28 cellular contexts compared by ENCODE assay signal in the genomic region with DNA sequence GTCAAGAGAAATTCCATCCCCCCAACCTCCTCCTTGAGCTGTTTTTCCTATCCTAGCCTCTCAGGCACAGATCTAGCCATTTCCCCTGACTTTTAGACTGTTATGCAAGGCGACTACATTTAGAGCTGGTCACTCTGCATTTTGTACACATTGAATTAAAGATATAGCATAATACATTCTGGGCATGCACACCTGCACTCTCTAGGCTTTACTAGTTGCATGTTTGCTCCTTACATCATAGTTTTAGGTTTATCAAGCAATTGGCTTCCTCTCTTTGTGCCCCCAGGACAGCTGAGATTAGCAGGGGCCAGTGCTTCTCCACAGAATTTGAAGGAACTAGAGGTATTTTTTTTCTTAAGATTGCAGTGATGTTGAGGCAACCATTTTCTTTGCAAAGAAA. TPM values are rescaled to one million over a fixed set of nuclear protein-coding genes. Genes with fewer than 3 reads are reported as not detected.
"Had no signal": no experiment of that assay in that cellular context is flagged by ENCODE, and none has a peak within 500 bp of the region (broad histone marks: within the 10 kb centered on the region; RNA-seq: fewer than 3 reads in every experiment).

No MANE protein-coding gene starts in this region.

- H3K9me3 ChIP-seq: lower lobe of right lung, pancreas, prostate gland, transverse colon, upper lobe of left lung, vagina had no signal

- H3K27ac ChIP-seq: left lung, lower lobe of right lung, pancreas, prostate gland, spleen, transverse colon, upper lobe of left lung, vagina had no signal

- H3K4me1 Mint-ChIP-seq: naive B cell; natural killer cell; stimulated activated effector memory CD8-positive, alpha-beta T cell treated with anti-CD3 and anti-CD28 coated beads, Interleukin-12 subunit alpha, Interleukin-12 subunit beta, amount 100 ng/mL, for 72 hours; stimulated activated naive CD8-positive, alpha-beta T cell treated with anti-CD3 and anti-CD28 coated beads, Interleukin-15, amount 100 ng/mL, for 72 hours had no signal

- H3K36me3 ChIP-seq: left lung, lower lobe of right lung, pancreas, prostate gland, spleen, transverse colon, upper lobe of left lung, vagina had no signal

- H3K27me3 ChIP-seq: left lung, pancreas, spleen, transverse colon, upper lobe of left lung, vagina had no signal

- H3K36me3 Mint-ChIP-seq: naive B cell; stimulated activated effector memory CD8-positive, alpha-beta T cell treated with anti-CD3 and anti-CD28 coated beads, Interleukin-12 subunit alpha, Interleukin-12 subunit beta, amount 100 ng/mL, for 72 hours had no signal

- H3K4me3 ChIP-seq: left lung, lower lobe of right lung, pancreas, prostate gland, spleen, transverse colon, upper lobe of left lung, vagina had no signal

- ATAC-seq: left colon; left lung; lower lobe of right lung; natural killer cell; pancreas; sciatic nerve; stimulated activated effector memory CD8-positive, alpha-beta T cell treated with anti-CD3 and anti-CD28 coated beads, Interleukin-12 subunit alpha, Interleukin-12 subunit beta, amount 100 ng/mL, for 72 hours; stimulated activated naive CD8-positive, alpha-beta T cell treated with anti-CD3 and anti-CD28 coated beads, Interleukin-15, amount 100 ng/mL, for 72 hours had no signal

- DNase-seq: hypothalamus; immature natural killer cell; kidney; left colon; left lung; lower lobe of right lung; mesendoderm; naive B cell; natural killer cell; nephron progenitor cell; pancreas; posterior cingulate gyrus; retina; right cardiac atrium; small intestine; spleen; stimulated activated CD4-positive, alpha-beta T cell treated with anti-CD3 and anti-CD28 coated beads, Interleukin-4, amount 100 ng/mL, for 24 hours; stimulated activated naive CD4-positive, alpha-beta T cell treated with Interleukin-2 at 50 U/mL for 16 hours; stimulated activated naive CD8-positive, alpha-beta T cell treated with anti-CD3 and anti-CD28 coated beads, Interleukin-15, amount 100 ng/mL, for 72 hours; substantia nigra; transverse colon; upper lobe of left lung had no signal

- H3K27ac Mint-ChIP-seq: immature natural killer cell; mesothelial cell of epicardium; natural killer cell; nephron progenitor cell; stimulated activated effector memory CD8-positive, alpha-beta T cell treated with anti-CD3 and anti-CD28 coated beads, Interleukin-12 subunit alpha, Interleukin-12 subunit beta, amount 100 ng/mL, for 72 hours; stimulated activated naive CD8-positive, alpha-beta T cell treated with anti-CD3 and anti-CD28 coated beads, Interleukin-15, amount 100 ng/mL, for 72 hours had no signal

- H3K4me3 Mint-ChIP-seq: immature natural killer cell; mesothelial cell of epicardium; naive B cell; natural killer cell; nephron progenitor cell; stimulated activated effector memory CD8-positive, alpha-beta T cell treated with anti-CD3 and anti-CD28 coated beads, Interleukin-12 subunit alpha, Interleukin-12 subunit beta, amount 100 ng/mL, for 72 hours; stimulated activated naive CD8-positive, alpha-beta T cell treated with anti-CD3 and anti-CD28 coated beads, Interleukin-15, amount 100 ng/mL, for 72 hours had no signal

- FAIRE-seq: islet of Langerhans, kidney, pancreas, small intestine had no signal

- H3K4me1 ChIP-seq: left lung, lower lobe of right lung, prostate gland, spleen, transverse colon, upper lobe of left lung had no signal

RNA-seq across cellular contexts. Expression of a gene that starts 19.5 kb away (rescaled TPM):
- total RNA-seq: natural killer cell had no signal
- polyA plus RNA-seq: immature natural killer cell had no signal
